Comparison of ENCODE assay signal across 8 cellular contexts in genomic region chr12:85920324-85920947, GRCh38. TPM values are rescaled to one million over a fixed set of nuclear protein-coding genes. Genes with fewer than 3 reads are reported as not detected.
DNase-seq lines count a peak whose midpoint lies in the region; ATAC-seq and TF ChIP-seq lines count a peak whose summit lies in the region.

No MANE protein-coding gene starts in this region.

- POLR2A ChIA-PET in activated B cell treated with CpG ODN at 0.5 μM for 24 hours (lab: Charles Lee): no interaction called here

- TF ChIP-seq CTCF in activated B cell treated with CpG ODN at 0.5 μM for 24 hours (IDR thresholded peaks at IDR 0.05): peak; percentile 84

- ATAC-seq in HG02571 (IDR thresholded peaks at IDR 0.05; ENCODE audit: unreplicated experiment) (peak; percentile 62), activated B cell treated with CpG ODN at 0.5 μM for 24 hours (ENCODE audit: low read depth) (no peak)

- no peaks in the 10 kb centered on the region for H3K9me3 Mint-ChIP-seq in activated B cell treated with CpG ODN at 0.5 μM for 24 hours

- H3K4me1 Mint-ChIP-seq in activated B cell treated with CpG ODN at 0.5 μM for 24 hours: no peaks in the 10 kb centered on the region

- no peaks in the 10 kb centered on the region for H3K36me3 Mint-ChIP-seq in activated B cell treated with CpG ODN at 0.5 μM for 24 hours (ENCODE audit: low read depth)

- DNase-seq in DMS79 treated with DMSO at 0.1 percent for 48 hours (lab: John Stamatoyannopoulos, UW) (peak; percentile 13), DMS79 (lab: John Stamatoyannopoulos, UW) (no peak), NCI-H1436 treated with DMSO at 0.1 percent for 48 hours (lab: John Stamatoyannopoulos, UW) (peak; percentile 8), activated B cell treated with CpG ODN at 0.5 μM for 24 hours (no peak), kidney tubule cell (ENCODE audit: low spot score) (peak; percentile 49), ureter (ENCODE audit: low spot score) (no peak), epidermal melanocyte (ENCODE audit: insufficient read length, low spot score) (no peak)

- CTCF ChIA-PET in activated B cell treated with CpG ODN at 0.5 μM for 24 hours (lab: Charles Lee): interaction anchor here (0.9 to 1.9 kb wide), 6 partner anchors 12 to 1928 kb away, joined by 3 to 9 read pairs (median 4); no protein-coding TSS in a partner anchor

- H3K4me3 Mint-ChIP-seq in activated B cell treated with CpG ODN at 0.5 μM for 24 hours: no peak overlapping the region

- H3K27me3 Mint-ChIP-seq in activated B cell treated with CpG ODN at 0.5 μM for 24 hours: no peaks in the 10 kb centered on the region

- intact Hi-C loops in activated B cell treated with CpG ODN at 0.5 μM for 24 hours (cut with micrococcal nuclease): loop anchor here (1.0 to 5.0 kb wide), 3 partner anchors 345 to 613 kb away; no protein-coding TSS in a partner anchor

- no peak overlapping the region for H3K27ac Mint-ChIP-seq in activated B cell treated with CpG ODN at 0.5 μM for 24 hours

RNA-seq across cellular contexts. Expression of gene NTS, which starts 46.3 kb away (rescaled TPM):
- total RNA-seq in activated B cell treated with CpG ODN at 0.5 μM for 24 hours (not detected in 2 replicates), ureter (not detected)

Comparison
In these comparisons a context has a peak if more than half of its experiments do, and no peak if none do; other contexts are left out.
1. DNase-seq: peak in DMS79 treated with DMSO at 0.1 percent for 48 hours (single experiment), NCI-H1436 treated with DMSO at 0.1 percent for 48 hours (single experiment) and kidney tubule cell (single experiment); none in DMS79 (single experiment), activated B cell treated with CpG ODN at 0.5 μM for 24 hours (single experiment), ureter (single experiment) and epidermal melanocyte (single experiment).